8 cellular contexts compared by ENCODE assay signal in genomic region chr16:4350787-4351659, GRCh38.
DNase-seq lines count a peak whose midpoint lies in the region; ATAC-seq and TF ChIP-seq lines count a peak whose summit lies in the region.

Gene PAM16 (minus strand): TSS chr16:4351321. CDS start chr16:4351234, 87 bp downstream.

- ATAC-seq in GM19035 (IDR thresholded peaks at IDR 0.05; ENCODE audit: unreplicated experiment) (peak; percentile 90), HG03342 (IDR thresholded peaks at IDR 0.05; ENCODE audit: unreplicated experiment) (peak; percentile 86)

- TF ChIP-seq CTCF in AG09319 (IDR thresholded peaks at IDR 0.05; ENCODE audit: low read depth, low read length) = no peak

- H3K27ac ChIP-seq in caudate nucleus (ENCODE audit: low read depth, low read length) = peak within 1 kb of the TSS; percentile 24

- DNase-seq in AG09319 (ENCODE audit: extremely low read depth, low read depth) (peak; percentile 82), NCI-H345 treated with DMSO at 0.1 percent for 48 hours (lab: John Stamatoyannopoulos, UW; ENCODE audit: unreplicated experiment) (peak; percentile 90), caudate nucleus (lab: John Stamatoyannopoulos, UW) (peak; percentile 46 to 96 (median 90)), islet precursor cell (peak; percentile 98)
- peak; percentile 93 to 98 (median 96) for DNase-seq in activated CD4-positive, CD25-positive, alpha-beta regulatory T cell (lab: John Stamatoyannopoulos, UW)
- DNase-seq in stimulated activated CD4-positive, alpha-beta T cell treated with anti-CD3 and anti-CD28 coated beads, Interleukin-12 subunit alpha, Interleukin-12 subunit beta, amount 100 ng/mL, for 48 hours (ENCODE audit: low read depth in 2 of 3, low spot score in 1 of 3) = peak; percentile 97 to 99 (median 98)

Comparison
In these comparisons a context has a peak if more than half of its experiments do, and no peak if none do; other contexts are left out.
1. Peak in every context shown above with its lines: DNase-seq, ATAC-seq and H3K27ac ChIP-seq.